In the genomic region with DNA sequence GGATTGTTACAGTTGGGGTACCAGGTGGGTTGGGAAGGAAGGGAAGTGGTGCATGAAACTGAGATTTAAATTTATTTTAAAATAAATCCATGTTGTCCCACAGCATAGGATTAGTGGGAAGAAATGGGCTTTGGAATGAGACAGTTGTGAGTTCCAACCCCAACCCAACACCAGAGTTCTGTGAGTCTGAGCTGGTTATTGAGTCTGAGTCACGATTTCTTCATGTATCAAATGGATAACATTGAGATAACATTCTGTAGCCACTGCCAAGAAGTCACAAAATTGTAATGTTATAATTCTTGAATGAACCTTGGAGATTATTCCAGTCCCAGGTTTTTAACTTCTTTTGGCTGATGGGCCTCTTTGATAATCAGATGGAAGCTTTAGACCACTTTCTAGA, we compare ENCODE assay signal across 34 cellular contexts. TPM values are rescaled to one million over a fixed set of nuclear protein-coding genes. Genes with fewer than 3 reads are reported as not detected.
"Had no signal": no experiment of that assay in that cellular context is flagged by ENCODE, and none has a peak within 500 bp of the region (broad histone marks: within the 10 kb centered on the region; RNA-seq: fewer than 3 reads in every experiment).

No MANE protein-coding gene starts in this region.

- H3K27me3 ChIP-seq: ascending aorta, breast epithelium, foreskin keratinocyte, heart right ventricle, neutrophil, ovary had no signal

- ATAC-seq: activated CD4-positive, CD25-positive, alpha-beta regulatory T cell treated with anti-CD3 and anti-CD28 coated beads, Interleukin-2, amount 50 U/mL, for 24 hours; effector memory CD8-positive, alpha-beta T cell; foreskin keratinocyte; sciatic nerve had no signal

- H3K9me3 Mint-ChIP-seq: effector memory CD8-positive, alpha-beta T cell; nephron; stimulated activated naive CD8-positive, alpha-beta T cell treated with anti-CD3 and anti-CD28 coated beads, Interleukin-15, Interleukin-2, amounts not matched to agents 100 ng/mL and 50 ng/mL, for 24 hours; T-helper 1 cell treated with Interleukin-12 subunit alpha and Interleukin-12 subunit beta and Interleukin-4 antibody, amounts not matched to agents 30 μg/mL and 1 μg/mL, for 36 hours had no signal

- H3K9me3 ChIP-seq: ascending aorta, breast epithelium, heart right ventricle, neutrophil, ovary, prostate gland, thoracic aorta had no signal

- H3K4me1 ChIP-seq: ascending aorta, breast epithelium, foreskin keratinocyte, prostate gland had no signal

- H3K27ac Mint-ChIP-seq: activated naive CD8-positive, alpha-beta T cell; effector memory CD8-positive, alpha-beta T cell; nephron; stimulated activated naive CD8-positive, alpha-beta T cell treated with anti-CD3 and anti-CD28 coated beads, Interleukin-15, Interleukin-2, amounts not matched to agents 100 ng/mL and 50 ng/mL, for 24 hours; T-helper 1 cell treated with Interleukin-12 subunit alpha and Interleukin-12 subunit beta and Interleukin-4 antibody, amounts not matched to agents 30 μg/mL and 1 μg/mL, for 36 hours had no signal

- H3K4me3 ChIP-seq: ascending aorta, breast epithelium, coronary artery, heart right ventricle, ovary, prostate gland, skin epidermis, thoracic aorta had no signal

- DNase-seq: activated CD4-positive, alpha-beta T cell treated with anti-CD3 and anti-CD28 coated beads for 48 hours; activated CD4-positive, alpha-beta T cell treated with anti-CD3 and anti-CD28 coated beads, Interleukin-2, amount 50 U/mL, for 48 hours; activated CD8-positive, alpha-beta memory T cell treated with anti-CD3 and anti-CD28 coated beads for 24 hours; activated effector memory CD4-positive, alpha-beta T cell treated with Interleukin-2 at 50 U/mL for 16 hours; activated naive CD4-positive, alpha-beta T cell treated with Interleukin-2 at 50 U/mL for 16 hours; cerebellar nuclear complex; effector memory CD8-positive, alpha-beta T cell; foreskin keratinocyte; heart right ventricle; mammary epithelial cell; ovary; retina; stimulated activated CD4-positive, alpha-beta T cell treated with anti-CD3 and anti-CD28 coated beads, Interleukin-12 subunit alpha, Interleukin-12 subunit beta, amount 100 ng/mL, for 4 hours; stimulated activated CD4-positive, alpha-beta T cell treated with anti-CD3 and anti-CD28 coated beads, Interleukin-4, amount 100 ng/mL, for 1 hour; SW 1271; T-helper 9 cell; trophoblast cell; WERI-Rb-1 had no signal

- H3K27ac ChIP-seq: ascending aorta, breast epithelium, coronary artery, foreskin keratinocyte, heart right ventricle, neutrophil, ovary, prostate gland, skin epidermis, thoracic aorta, WERI-Rb-1 had no signal

- FAIRE-seq: islet of Langerhans, TTC549, urothelium cell line had no signal

- H3K36me3 ChIP-seq: breast epithelium, ovary had no signal

- H3K4me3 Mint-ChIP-seq: activated naive CD8-positive, alpha-beta T cell; effector memory CD8-positive, alpha-beta T cell; nephron; stimulated activated naive CD8-positive, alpha-beta T cell treated with anti-CD3 and anti-CD28 coated beads, Interleukin-15, Interleukin-2, amounts not matched to agents 100 ng/mL and 50 ng/mL, for 24 hours; T-helper 1 cell treated with Interleukin-12 subunit alpha and Interleukin-12 subunit beta and Interleukin-4 antibody, amounts not matched to agents 30 μg/mL and 1 μg/mL, for 36 hours had no signal

- H3K27me3 Mint-ChIP-seq: activated naive CD8-positive, alpha-beta T cell; effector memory CD8-positive, alpha-beta T cell; stimulated activated naive CD8-positive, alpha-beta T cell treated with anti-CD3 and anti-CD28 coated beads, Interleukin-15, Interleukin-2, amounts not matched to agents 100 ng/mL and 50 ng/mL, for 24 hours had no signal

RNA-seq across cellular contexts. Expression of a gene that starts 25.3 kb away (rescaled TPM):
- total RNA-seq: ascending aorta had no signal
